Comparison of ENCODE assay signal across 10 cellular contexts in the genomic region with DNA sequence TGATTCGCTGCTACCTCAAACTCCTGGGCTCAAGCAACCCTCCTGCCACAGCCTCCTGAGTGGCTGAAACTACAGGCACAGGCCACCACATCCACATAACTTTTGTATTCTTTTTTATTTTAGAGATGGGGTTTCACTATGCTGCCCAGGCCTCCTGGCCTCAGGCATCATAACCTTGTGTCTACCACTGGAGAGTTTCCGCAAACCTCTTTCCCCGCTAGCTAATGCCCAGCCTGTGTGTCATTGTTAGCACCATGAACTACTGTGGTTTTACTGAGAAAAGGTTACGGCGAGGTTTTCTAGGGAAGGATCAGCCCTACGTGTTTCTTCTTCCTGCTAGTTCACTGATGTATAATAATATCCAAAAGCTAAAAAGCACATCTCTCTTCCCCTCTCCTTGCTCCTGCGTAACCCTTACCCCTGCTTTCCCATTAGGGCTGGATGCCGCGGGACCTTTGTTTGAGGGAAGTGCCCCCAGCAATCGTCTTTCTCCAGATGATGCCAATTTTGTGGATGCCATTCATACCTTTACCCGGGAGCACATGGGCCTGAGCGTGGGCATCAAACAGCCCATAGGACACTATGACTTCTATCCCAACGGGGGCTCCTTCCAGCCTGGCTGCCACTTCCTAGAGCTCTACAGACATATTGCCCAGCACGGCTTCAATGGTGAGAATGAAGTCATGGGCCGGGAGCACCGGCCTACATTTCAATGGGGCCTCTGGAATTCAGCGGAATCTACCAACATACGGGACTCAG.
DNase-seq lines count a peak whose midpoint lies in the region; ATAC-seq, FAIRE-seq and TF ChIP-seq lines count a peak whose summit lies in the region.
"Had no signal": no experiment of that assay in that cellular context is flagged by ENCODE, and none has a peak within 500 bp of the region (broad histone marks: within the 10 kb centered on the region; RNA-seq: fewer than 3 reads in every experiment).

No MANE protein-coding gene starts in this region.

- H3K27ac ChIP-seq in prostate gland = no peak overlapping the region

- no peaks in the 10 kb centered on the region for H3K36me3 ChIP-seq in prostate gland
- H3K36me3 ChIP-seq: pancreas had no signal

- intact Hi-C loops in prostate gland (cut with DNase I) = no loop called here

- DNase-seq in A172 (ENCODE audit: low spot score) (peak; percentile 19), GF-D8 (lab: John Stamatoyannopoulos, UW) (peak; percentile 75), myocyte (ENCODE audit: low read depth) (peak; percentile 39), GM13976 (ENCODE audit: low spot score) (no peak), GM12892 (ENCODE audit: insufficient read length) (no peak), prostate gland (ENCODE audit: low spot score) (no peak), NCI-H2171 treated with DMSO at 0.1 percent for 48 hours (lab: John Stamatoyannopoulos, UW) (no peak)
- no peak for DNase-seq in activated T-cell treated with anti-CD3 and anti-CD28 coated beads, Interleukin-2, amount 50 U/mL, for 4 hours
- DNase-seq: NCI-H774 had no signal

- 96% methylated on average over 18 of the region's 18 CpGs for WGBS in prostate gland

- H3K4me3 Mint-ChIP-seq in activated T-cell treated with anti-CD3 and anti-CD28 coated beads, Interleukin-2, amount 50 U/mL, for 4 hours = no peak overlapping the region

- peaks cover 19% of the 10 kb centered on the region for H3K4me1 Mint-ChIP-seq in activated T-cell treated with anti-CD3 and anti-CD28 coated beads, Interleukin-2, amount 50 U/mL, for 4 hours (ENCODE audit: low read depth)

- TF ChIP-seq CTCF in GM13976 (IDR thresholded peaks at IDR 0.05; ENCODE audit: borderline replicate concordance, control extremely low read depth, extremely low read depth, insufficient read depth, missing control alignments) = no peak
- no peak for TF ChIP-seq CTCF in prostate gland (IDR thresholded peaks at IDR 0.05)

- H3K27me3 ChIP-seq in prostate gland (replicated peaks; ENCODE audit: insufficient read depth) = no peaks in the 10 kb centered on the region
- H3K27me3 ChIP-seq: pancreas had no signal

- in situ Hi-C loops in GM13976 (cut with MboI; ENCODE audit: low sequenced_read_pairs, unreplicated experiment) = no loop called here

- no peaks in the 10 kb centered on the region for H3K4me1 ChIP-seq in prostate gland (replicated peaks)

- FAIRE-seq in GM12892 (lab: Jason Lieb, UNC) = no peak
- FAIRE-seq: pancreas had no signal

- H3K9me3 ChIP-seq in prostate gland = no peaks in the 10 kb centered on the region
- H3K9me3 ChIP-seq: pancreas had no signal

- no peak for TF ChIP-seq POLR2A in GM12892 (IDR thresholded peaks at IDR 0.05; ENCODE audit: low read depth, low read length)
- TF ChIP-seq POLR2A in prostate gland (IDR thresholded peaks at IDR 0.05) = no peak

- H3K9me3 Mint-ChIP-seq in activated T-cell treated with anti-CD3 and anti-CD28 coated beads, Interleukin-2, amount 50 U/mL, for 4 hours = no peaks in the 10 kb centered on the region

- no peak overlapping the region for H3K4me3 ChIP-seq in prostate gland
- H3K4me3 ChIP-seq: pancreas had no signal

- no peaks in the 10 kb centered on the region for H3K27me3 Mint-ChIP-seq in activated T-cell treated with anti-CD3 and anti-CD28 coated beads, Interleukin-2, amount 50 U/mL, for 4 hours (ENCODE audit: low read depth)

- ATAC-seq in activated T-cell treated with anti-CD3 and anti-CD28 coated beads, Interleukin-2, amount 50 U/mL, for 4 hours = peak; percentile 69 to 88
- ATAC-seq: pancreas had no signal

- H3K36me3 Mint-ChIP-seq in activated T-cell treated with anti-CD3 and anti-CD28 coated beads, Interleukin-2, amount 50 U/mL, for 4 hours (ENCODE audit: insufficient read depth) = no peaks in the 10 kb centered on the region

Comparison
In these comparisons a context has a peak if more than half of its experiments do, and no peak if none do; other contexts are left out.
1. DNase-seq: peak in A172 (single experiment), GF-D8 (single experiment) and myocyte (single experiment); none in activated T-cell treated with anti-CD3 and anti-CD28 coated beads, Interleukin-2, amount 50 U/mL, for 4 hours (single experiment), GM13976 (single experiment), GM12892 (single experiment), prostate gland (single experiment) and NCI-H2171 treated with DMSO at 0.1 percent for 48 hours (single experiment).